Comparison of ENCODE assay signal across 1 cellular context in genomic region chr16:28950648-28951409, GRCh38.
TF ChIP-seq lines count a peak whose summit lies in the region.

Gene NFATC2IP (plus strand): TSS chr16:28950937. CDS start chr16:28951012, 75 bp downstream.

TF ChIP-seq in K562, 482 proteins besides CTCF, POLR2A, EP300 and RAD21 (continued from another document and continues in another):
- TF ChIP-seq HBP1 (CRISPR knock-in tag; IDR thresholded peaks at IDR 0.05) (no peak), ZEB2 (IDR thresholded peaks at IDR 0.05) (no peak), MAZ (CRISPR knock-in tag; conservative IDR thresholded peaks at IDR 0.05 in 1 of 2, IDR thresholded peaks at IDR 0.05 in 1 of 2) (peak; percentile 40 to 50; a peak in 3 of 4 replicates), ZNF764 (CRISPR knock-in tag; IDR thresholded peaks at IDR 0.05; ENCODE audit: low read depth) (no peak), SNAPC5 (CRISPR knock-in tag; IDR thresholded peaks at IDR 0.05) (no peak), SMARCA5 (IDR thresholded peaks at IDR 0.05) (no peak), POLR2H (tag; IDR thresholded peaks at IDR 0.05; ENCODE audit: low read depth) (peak; percentile 40; the same call in 1 of the 2 replicates), ZNF431 (CRISPR knock-in tag; IDR thresholded peaks at IDR 0.05) (no peak), GABPB2 (CRISPR knock-in tag; conservative IDR thresholded peaks at IDR 0.05) (no peak), PRPF4 (IDR thresholded peaks at IDR 0.05; ENCODE audit: insufficient read depth, low read depth, low read length, poor library complexity, severe bottlenecking) (no peak), DPF2 (IDR thresholded peaks at IDR 0.05) (no peak), SMAD3 (CRISPR knock-in tag; conservative IDR thresholded peaks at IDR 0.05) (no peak), NEUROD1 (IDR thresholded peaks at IDR 0.05; ENCODE audit: borderline replicate concordance, low read depth, low read length, partially characterized antibody) (peak; percentile 95), RBM17 (IDR thresholded peaks at IDR 0.05; ENCODE audit: borderline replicate concordance, low read depth, low read length) (no peak), FOXA3 (CRISPR knock-in tag; conservative IDR thresholded peaks at IDR 0.05 in 1 of 2, IDR thresholded peaks at IDR 0.05 in 1 of 2) (no peak), CHD7 (IDR thresholded peaks at IDR 0.05; ENCODE audit: low read depth, low read length) (no peak), ZBTB26 (CRISPR knock-in tag; IDR thresholded peaks at IDR 0.05) (no peak), SREBF2 (CRISPR knock-in tag; IDR thresholded peaks at IDR 0.05) (no peak), CBX8 (IDR thresholded peaks at IDR 0.05; ENCODE audit: borderline replicate concordance, extremely low read depth, low read depth, low read length, poor library complexity, severe bottlenecking) (no peak), PTBP1 (IDR thresholded peaks at IDR 0.05; ENCODE audit: low read depth, low read length) (no peak), SMARCE1 (IDR thresholded peaks at IDR 0.05) (no peak), TAF9B (IDR thresholded peaks at IDR 0.05; ENCODE audit: partially characterized antibody) (peak; percentile 82), ERF (CRISPR knock-in tag; IDR thresholded peaks at IDR 0.05) (no peak), E2F6 (IDR thresholded peaks at IDR 0.05; ENCODE audit: borderline replicate concordance in 1 of 2, extremely low read depth in 1 of 2, insufficient read depth in 1 of 2, insufficient read length in 1 of 2, low read depth in 1 of 2, low read length in 1 of 2, poor library complexity in 1 of 2, severe bottlenecking in 1 of 2) (peak; percentile 36 to 71), ZNF584 (CRISPR knock-in tag; IDR thresholded peaks at IDR 0.05; ENCODE audit: low read depth) (no peak), ZBTB33 (CRISPR knock-in tag; IDR thresholded peaks at IDR 0.05) (no peak), BHLHE40 (IDR thresholded peaks at IDR 0.05; ENCODE audit: low read length) (peak; percentile 72), ZC3H8 (IDR thresholded peaks at IDR 0.05) (no peak), ZC3H4 (CRISPR knock-in tag; IDR thresholded peaks at IDR 0.05; ENCODE audit: borderline replicate concordance) (no peak), ADNP (tag; IDR thresholded peaks at IDR 0.05) (no peak), AFF4 (CRISPR knock-in tag; IDR thresholded peaks at IDR 0.05) (no peak), ZNF174 (CRISPR knock-in tag; IDR thresholded peaks at IDR 0.05) (no peak), POLR3A (IDR thresholded peaks at IDR 0.05; ENCODE audit: borderline replicate concordance, extremely low read depth, insufficient read depth, insufficient read length) (no peak), TFAM (CRISPR knock-in tag; conservative IDR thresholded peaks at IDR 0.05) (no peak), IFI16 (CRISPR knock-in tag; IDR thresholded peaks at IDR 0.05) (no peak), CREBBP (IDR thresholded peaks at IDR 0.05; ENCODE audit: low read depth, low read length) (no peak), NFATC3 (IDR thresholded peaks at IDR 0.05) (no peak), THAP7 (CRISPR knock-in tag; IDR thresholded peaks at IDR 0.05) (no peak), TRIM28 (IDR thresholded peaks at IDR 0.05) (no peak), KAT2B (IDR thresholded peaks at IDR 0.05; ENCODE audit: low read depth, low read length) (no peak), MAX (CRISPR knock-in tag; IDR thresholded peaks at IDR 0.05) (no peak; the same call in none of the 2 replicates)
